In genomic region chr10:125174360-125174759, GRCh38 we compare ENCODE assay signal across 18 cellular contexts. TPM values are rescaled to one million over a fixed set of nuclear protein-coding genes. Genes with fewer than 3 reads are reported as not detected.
DNase-seq lines count a peak whose midpoint lies in the region; ATAC-seq, FAIRE-seq and TF ChIP-seq lines count a peak whose summit lies in the region.
"Had no signal": no experiment of that assay in that cellular context is flagged by ENCODE, and none has a peak within 500 bp of the region (broad histone marks: within the 10 kb centered on the region; RNA-seq: fewer than 3 reads in every experiment).

No MANE protein-coding gene starts in this region.

- H3K36me3 ChIP-seq in IMR-90 (ENCODE audit: control insufficient read depth, insufficient read depth, low read length) (no peaks in the 10 kb centered on the region), bronchial epithelial cell (ENCODE audit: control insufficient read depth, insufficient read depth, low read length) (no peaks in the 10 kb centered on the region)

- peaks cover 10% of the 10 kb centered on the region for H3K4me1 Mint-ChIP-seq in type B pancreatic cell (ENCODE audit: unreplicated experiment)

- intact Hi-C loops in IMR-90 (cut with micrococcal nuclease), result no loop called here

- CTCF ChIA-PET in IMR-90 (lab: Yijun Ruan, JAX), result interaction anchor here (0.7 kb wide), 1 partner anchor 38 kb away, joined by 3 read pairs; no protein-coding TSS in a partner anchor

- dilution Hi-C loops in IMR-90 (cut with HindIII; ENCODE audit: low sequenced_read_pairs, unreplicated experiment), result no loop called here

- no peaks in the 10 kb centered on the region for H4K20me1 ChIP-seq in IMR-90 (ENCODE audit: insufficient read depth, low read length)

- H3K56ac ChIP-seq in IMR-90 (ENCODE audit: extremely low read depth, insufficient read depth, low read length), result no peak overlapping the region

- peak overlapping the region; percentile 13; the same call in 1 of the 2 replicates for H3K4me2 ChIP-seq in IMR-90 (ENCODE audit: low read depth, low read length)

- DNase-seq in IMR-90, result no peak
- DNase-seq in bronchial epithelial cell (ENCODE audit: low read depth), result no peak
- peak; percentile 53 for DNase-seq in mesenteric fat pad (ENCODE audit: low spot score)
- DNase-seq in type B pancreatic cell (ENCODE audit: extremely low spot score, unreplicated experiment), result peak; percentile 44
- no peak for DNase-seq in EL
- no peak for DNase-seq in DMS 273 (lab: John Stamatoyannopoulos, UW; ENCODE audit: unreplicated experiment)
- no peak for DNase-seq in NCI-H226
- DNase-seq: Caco-2; CD8-positive, alpha-beta T cell; DMS 273 treated with DMSO at 0.1 percent for 48 hours; GOT3; HCEC 1CT; HFFc6 had no signal

- no peaks in the 10 kb centered on the region for H3K9me1 ChIP-seq in IMR-90 (ENCODE audit: insufficient read depth, low read length)

- peaks cover 7% of the 10 kb centered on the region for H3K27me3 Mint-ChIP-seq in type B pancreatic cell

- no peak for ATAC-seq in IMR-90 (ENCODE audit: low read depth)
- ATAC-seq: CD8-positive, alpha-beta T cell; GM12878; HepG2; K562 had no signal

- no peaks in the 10 kb centered on the region for H3K79me1 ChIP-seq in IMR-90 (ENCODE audit: low read depth in 1 of 2, low read length in 2 of 2)

- no peak overlapping the region for H3K14ac ChIP-seq in IMR-90 (replicated peaks; ENCODE audit: low read depth, low read length)

- H4K5ac ChIP-seq in IMR-90 (ENCODE audit: low read depth, low read length), result no peak overlapping the region

- no peak overlapping the region for H3K27ac ChIP-seq in IMR-90 (ENCODE audit: insufficient read depth, low read length)

- TF ChIP-seq RAD21 in IMR-90 (IDR thresholded peaks at IDR 0.05; ENCODE audit: low read length), result no peak

- no peaks in the 10 kb centered on the region for H3K9me3 ChIP-seq in IMR-90 (ENCODE audit: control insufficient read depth, insufficient read depth, low read length)
- H3K9me3 ChIP-seq: Caco-2 had no signal

- H2BK5ac ChIP-seq in IMR-90 (ENCODE audit: low read depth, low read length, poor library complexity, severe bottlenecking), result no peak overlapping the region

- H4K91ac ChIP-seq in IMR-90 (ENCODE audit: insufficient read depth, low read depth, low read length), result no peak overlapping the region

- no peak overlapping the region for H3K4me3 Mint-ChIP-seq in type B pancreatic cell
- H3K4me3 Mint-ChIP-seq: CD8-positive, alpha-beta T cell; HFFc6 had no signal

- no TSS peak for BruUV-seq in IMR-90 (replicated peaks; lab: Mats Ljungman, UMichigan)

- no peak overlapping the region for H3K4me3 ChIP-seq in IMR-90 (ENCODE audit: insufficient read depth, low read depth, low read length)
- H3K4me3 ChIP-seq in bronchial epithelial cell (ENCODE audit: low read depth, low read length), result no peak overlapping the region
- H3K4me3 ChIP-seq: GM12878, K562 had no signal

- TF ChIP-seq CTCF in IMR-90 (conservative IDR thresholded peaks at IDR 0.05; ENCODE audit: low read depth, low read length), result no peak
- TF ChIP-seq CTCF in bronchial epithelial cell (IDR thresholded peaks at IDR 0.05; ENCODE audit: insufficient read depth, low read length, severe bottlenecking), result no peak
- TF ChIP-seq CTCF in type B pancreatic cell (conservative IDR thresholded peaks at IDR 0.05), result no peak

- no CpG with 5 or more reads among the region's 9 CpGs for WGBS in IMR-90 (ENCODE audit: extremely low coverage in 2 of 2, insufficient read length in 1 of 2), 2 experiments

- H2BK20ac ChIP-seq in IMR-90 (ENCODE audit: low read depth, low read length), result no peak overlapping the region

- POLR2A ChIA-PET in IMR-90 (lab: Charles Lee; ENCODE audit: unreplicated experiment), result no interaction called here

- H3K27me3 ChIP-seq in IMR-90 (ENCODE audit: control insufficient read depth, insufficient read depth, low read length), result peaks cover 27% of the 10 kb centered on the region
- peaks cover 2% of the 10 kb centered on the region for H3K27me3 ChIP-seq in bronchial epithelial cell (ENCODE audit: control insufficient read depth, insufficient read depth, low read length)

- peak; percentile 62 for FAIRE-seq in bronchial epithelial cell (lab: Jason Lieb, UNC)
- FAIRE-seq: GM12878, HepG2, HTR-8/SVneo, K562 had no signal

- no peak overlapping the region for H2AK9ac ChIP-seq in IMR-90 (replicated peaks; ENCODE audit: low read depth, low read length, poor library complexity)

- no peaks in the 10 kb centered on the region for H3K9me3 Mint-ChIP-seq in type B pancreatic cell
- H3K9me3 Mint-ChIP-seq: HFFc6 had no signal

- H2BK120ac ChIP-seq in IMR-90 (ENCODE audit: low read depth, low read length), result no peak overlapping the region

- no peak overlapping the region for H2BK15ac ChIP-seq in IMR-90 (ENCODE audit: low read depth, low read length)

- no peak overlapping the region for H3K4ac ChIP-seq in IMR-90 (ENCODE audit: low read depth, low read length)

- H3K18ac ChIP-seq in IMR-90 (ENCODE audit: low read depth, low read length), result no peak overlapping the region

- TF ChIP-seq POLR2A in IMR-90 (IDR thresholded peaks at IDR 0.05; ENCODE audit: low read depth, low read length), result no peak

- H3K9ac ChIP-seq in IMR-90 (ENCODE audit: low read depth, low read length), result no peak overlapping the region

- H4K8ac ChIP-seq in IMR-90 (ENCODE audit: low read depth in 2 of 2, low read length in 2 of 2), result no peak overlapping the region

- no peak overlapping the region for H2AK5ac ChIP-seq in IMR-90 (ENCODE audit: low read depth, low read length)

- H3K27ac Mint-ChIP-seq in type B pancreatic cell, result no peak overlapping the region
- H3K27ac Mint-ChIP-seq: CD8-positive, alpha-beta T cell; HFFc6 had no signal

- peak overlapping the region; percentile 69 for H2AFZ ChIP-seq in IMR-90 (replicated peaks; ENCODE audit: low read length, poor library complexity)

- in situ Hi-C loops in IMR-90 (cut with MboI; ENCODE audit: low sequenced_read_pairs), result no loop called here

- H3K4me1 ChIP-seq in IMR-90 (ENCODE audit: control insufficient read depth, insufficient read depth, low read length), result no peaks in the 10 kb centered on the region
- H3K4me1 ChIP-seq: Caco-2 had no signal

- no peaks in the 10 kb centered on the region for H3K36me3 Mint-ChIP-seq in type B pancreatic cell
- H3K36me3 Mint-ChIP-seq: CD14-positive monocyte; CD8-positive, alpha-beta T cell had no signal

- H3K23ac ChIP-seq in IMR-90 (ENCODE audit: low read depth, low read length), result no peak overlapping the region

TF ChIP-seq in IMR-90, 13 proteins besides CTCF, POLR2A, EP300 and RAD21:
- TF ChIP-seq NFE2L2 (IDR thresholded peaks at IDR 0.05; ENCODE audit: low read depth, low read length) (no peak), RFX5 (IDR thresholded peaks at IDR 0.05; ENCODE audit: low read depth, low read length) (no peak), MXI1 (IDR thresholded peaks at IDR 0.05; ENCODE audit: borderline replicate concordance, low read depth, low read length) (no peak), CHD1 (IDR thresholded peaks at IDR 0.05; ENCODE audit: low read depth, low read length) (no peak), SMC3 (IDR thresholded peaks at IDR 0.05; ENCODE audit: low read depth, low read length) (no peak), MAZ (IDR thresholded peaks at IDR 0.05; ENCODE audit: borderline replicate concordance, low read depth, low read length) (no peak), ELK1 (IDR thresholded peaks at IDR 0.05; ENCODE audit: borderline replicate concordance, low read depth, low read length) (no peak)

RNA-seq across cellular contexts. Expression of gene CTBP2, which starts 14.0 kb away (rescaled TPM):
- total RNA-seq in IMR-90 (2012; rRNA removed) (74.2 and 81.0 TPM in 2 replicates), bronchial epithelial cell (123 and 141 TPM in 2 replicates), mesenteric fat pad (56.5 TPM), type B pancreatic cell (ENCODE audit: low replicate concordance) (101 and 113 TPM in 2 replicates)
- polyA plus RNA-seq in IMR-90 (2012; rRNA removed), result 80.2 and 86.6 TPM in 2 replicates
- 63.0 and 104 TPM in 2 replicates for polyA plus RNA-seq in IMR-90 (2012; cell fraction: cytosol; rRNA removed)
- polyA plus RNA-seq in IMR-90 (2012; cell fraction: nucleus; rRNA removed; ENCODE audit: low replicate concordance), result 167 and 220 TPM in 2 replicates
- total RNA-seq: HepG2 had no signal

Comparison
In these comparisons a context has a peak if more than half of its experiments do, and no peak if none do; other contexts are left out.
1. DNase-seq: peak in mesenteric fat pad (single experiment) and type B pancreatic cell (single experiment); none in IMR-90 (single experiment), bronchial epithelial cell (single experiment), EL (single experiment), DMS 273 (single experiment) and NCI-H226 (single experiment).